7 cellular contexts compared by ENCODE assay signal in genomic region chr20:22302039-22302438, GRCh38.
"Had no signal": no experiment of that assay in that cellular context is flagged by ENCODE, and none has a peak within 500 bp of the region (broad histone marks: within the 10 kb centered on the region; RNA-seq: fewer than 3 reads in every experiment).

No MANE protein-coding gene starts in this region.

- H3K4me3 ChIP-seq: GM12878 had no signal

- FAIRE-seq: G401.6, GM12878, GM12892, GM18507, GM19239 had no signal

- DNase-seq: GDM1, GF-D8 had no signal

- ATAC-seq: GM12878 had no signal
